8 cellular contexts compared by ENCODE assay signal in genomic region chr2:218387369-218388194, GRCh38. TPM values are rescaled to one million over a fixed set of nuclear protein-coding genes. Genes with fewer than 3 reads are reported as not detected.
DNase-seq lines count a peak whose midpoint lies in the region; ATAC-seq, FAIRE-seq and TF ChIP-seq lines count a peak whose summit lies in the region.

No MANE protein-coding gene starts in this region.

- H3K4me3 ChIP-seq in GM12878, result no peak overlapping the region
- peak overlapping the region; percentile 43 for H3K4me3 ChIP-seq in smooth muscle cell

- no peak for TF ChIP-seq POLR2A in GM12878 (IDR thresholded peaks at IDR 0.05; ENCODE audit: low read depth, low read length)

- H3K27ac ChIP-seq in GM12878 (ENCODE audit: control insufficient read depth, insufficient read depth), result no peak overlapping the region
- H3K27ac ChIP-seq in smooth muscle cell (ENCODE audit: low read depth), result no peak overlapping the region

- H3K9me3 ChIP-seq in GM12878 (replicated peaks; ENCODE audit: control insufficient read depth, insufficient read depth, low read length) (no peaks in the 10 kb centered on the region), smooth muscle cell (replicated peaks; ENCODE audit: low read depth) (no peaks in the 10 kb centered on the region)

- RAD21 ChIA-PET in GM12878 (lab: Charles Lee; ENCODE audit: unreplicated experiment), result no interaction called here

- H3K36me3 ChIP-seq in GM12878 (ENCODE audit: control insufficient read depth in 2 of 2, insufficient read depth in 2 of 2, low read length in 1 of 2), result no peaks in the 10 kb centered on the region
- no peaks in the 10 kb centered on the region for H3K36me3 ChIP-seq in smooth muscle cell (ENCODE audit: low read depth)

- intact Hi-C loops in GM12878 (cut with micrococcal nuclease; ENCODE audit: unreplicated experiment), result no loop called here

- CTCF ChIA-PET in GM12878 (lab: Yijun Ruan, JAX), result no interaction called here

- H3K4me2 ChIP-seq in GM12878 (ENCODE audit: control insufficient read depth, insufficient read depth) (peak overlapping the region; percentile 20), smooth muscle cell (peak overlapping the region; percentile 78)

- no peak for FAIRE-seq in GM12878 (lab: Jason Lieb, UNC)

- TF ChIP-seq EP300 in GM12878 (IDR thresholded peaks at IDR 0.05; ENCODE audit: borderline replicate concordance in 1 of 2, control insufficient read depth in 1 of 2, low read depth in 2 of 2, low read length in 2 of 2), result no peak

- no peak for TF ChIP-seq RAD21 in GM12878 (IDR thresholded peaks at IDR 0.05; ENCODE audit: insufficient read depth, low read depth, low read length)

- BruUV-seq in GM12878 (replicated peaks; lab: Mats Ljungman, UMichigan), result no TSS peak

- H3K4me1 ChIP-seq in GM12878 (ENCODE audit: control insufficient read depth, insufficient read depth, low read length) (no peaks in the 10 kb centered on the region), smooth muscle cell (ENCODE audit: low read depth) (no peaks in the 10 kb centered on the region)

- no peaks in the 10 kb centered on the region for H3F3A ChIP-seq in smooth muscle cell (ENCODE audit: low read depth)

- in situ Hi-C loops in GM12878 (cut with MboI), result loop anchor here (25.0 kb wide), 1 partner anchor 100 kb away; the partner anchor contains the start of gene TMBIM1

- 0 out of 3 replicates have a peak, but pooled peaks have one; percentile 30 for ATAC-seq in GM12878
- no peak for ATAC-seq in HG02588 (IDR thresholded peaks at IDR 0.05; ENCODE audit: unreplicated experiment)

- 33% methylated on average over 36 of the region's 38 CpGs for WGBS in GM12878 (ENCODE audit: insufficient coverage, insufficient replicate concordance, low lambda C conversion rate, missing lambda C conversion rate)
- WGBS in smooth muscle cell (ENCODE audit: low lambda C conversion rate), result 12% methylated on average over 36 of the region's 38 CpGs

- POLR2A ChIA-PET in GM12878 (lab: Charles Lee), result no interaction called here

- H3K27me3 ChIP-seq in GM12878 (replicated peaks in 1 of 2; ENCODE audit: control insufficient read depth in 2 of 2, insufficient read depth in 2 of 2, low read length in 1 of 2) (no peaks in the 10 kb centered on the region; a peak in 2 of 4 replicates), smooth muscle cell (ENCODE audit: low read depth) (no peaks in the 10 kb centered on the region)

- H4K20me1 ChIP-seq in GM12878 (ENCODE audit: control insufficient read depth, insufficient read depth), result no peaks in the 10 kb centered on the region
- no peaks in the 10 kb centered on the region for H4K20me1 ChIP-seq in smooth muscle cell (ENCODE audit: low read depth)

- H2AFZ ChIP-seq in GM12878 (ENCODE audit: control insufficient read depth, low read depth, low read length) (peak overlapping the region; percentile 28), smooth muscle cell (ENCODE audit: low read depth) (peak overlapping the region; percentile 93)

- SMC1A ChIA-PET in GM12878 (lab: Charles Lee; ENCODE audit: uncharacterized antibody, unreplicated experiment), result no interaction called here

- DNase-seq in DMS 273 (lab: John Stamatoyannopoulos, UW; ENCODE audit: unreplicated experiment), result peak; percentile 84
- peak; percentile 33 for DNase-seq in NCI-H187 treated with DMSO at 0.1 percent for 48 hours (lab: John Stamatoyannopoulos, UW)
- DNase-seq in GM12878 (ENCODE audit: low read depth, low spot score), result no peak
- peak; percentile 82 for DNase-seq in iPS-NIHi11 (ENCODE audit: low spot score)
- DNase-seq in smooth muscle cell (lab: John Stamatoyannopoulos, UW; ENCODE audit: unreplicated experiment), result peak; percentile 27
- DNase-seq in NCI-H1048 (lab: John Stamatoyannopoulos, UW), result no peak
- no peak for DNase-seq in NCI-H226

- no peaks in the 10 kb centered on the region for H3K79me2 ChIP-seq in GM12878 (ENCODE audit: control insufficient read depth, insufficient read depth, low read length)
- no peaks in the 10 kb centered on the region for H3K79me2 ChIP-seq in smooth muscle cell (ENCODE audit: low read depth)

- TF ChIP-seq CTCF in GM12878 (IDR thresholded peaks at IDR 0.05 in 2 of 3, conservative IDR thresholded peaks at IDR 0.05 in 1 of 3; ENCODE audit: control insufficient read depth in 2 of 3, extremely low read depth in 1 of 3, insufficient read depth in 1 of 3, low read depth in 3 of 3, low read length in 3 of 3), result no peak
- no peak for TF ChIP-seq CTCF in smooth muscle cell (IDR thresholded peaks at IDR 0.05; ENCODE audit: borderline replicate concordance, insufficient read depth, poor library complexity, severe bottlenecking)

- H3K9ac ChIP-seq in GM12878 (ENCODE audit: control insufficient read depth, insufficient read depth, low read length), result no peak overlapping the region
- H3K9ac ChIP-seq in smooth muscle cell (ENCODE audit: low read depth), result no peak overlapping the region

RNA-seq across cellular contexts. Expression of gene SLC11A1, which starts 5.5 kb away (rescaled TPM):
- total RNA-seq in GM12878 (2013; cell fraction: nucleolus; rRNA removed), result 0.42 and 0.73 TPM in 2 replicates
- total RNA-seq in GM12878 (2014; rRNA removed), result 0.11 and 0.28 TPM in 2 replicates
- 0.05 and 0.13 TPM in 2 replicates for total RNA-seq in GM12878 (2014; rRNA removed; fragmentation: Illumina TruSeq; extraction: Trizol)
- 0.38 and 0.56 TPM in 2 replicates for total RNA-seq in GM12878 (2021)
- not detected for polyA plus RNA-seq in GM12878 (2011; ENCODE audit: low read depth)
- 0.06 and 0.11 TPM in 2 replicates for polyA plus RNA-seq in GM12878 (2011; rRNA removed)
- polyA plus RNA-seq in GM12878 (2011; cell fraction: cytosol; rRNA removed), result 0.25 and 0.32 TPM in 2 replicates
- polyA plus RNA-seq in GM12878 (2011; cell fraction: nucleus; rRNA removed), result 0.90 and 1.4 TPM in 2 replicates
- 0.08 and 0.15 TPM in 2 replicates for polyA plus RNA-seq in GM12878 (2012)
- 0.04 TPM in 1 of 2 replicates, not detected in the other for polyA plus RNA-seq in GM12878 (2014; fragmentation: Illumina TruSeq; extraction: Trizol)
- polyA plus RNA-seq in GM12878 (2014; fragmentation: Nextera tagmentation; extraction: Ambion mirVana), result under 1 TPM; 0.03 to 0.07 TPM
- 0.09 and 0.22 TPM in 2 replicates for polyA plus RNA-seq in GM12878 (2014; rRNA removed)
- under 1 TPM; 0.15 to 0.18 TPM for polyA plus RNA-seq in GM12878 (2016; fragmentation: Nextera tagmentation; extraction: Ambion mirVana)
- 0.67 TPM in 1 of 2 replicates, not detected in the other for polyA minus RNA-seq in GM12878 (2011; rRNA and poly(A)+ RNA removed)
- polyA minus RNA-seq in GM12878 (2011; cell fraction: cytosol; rRNA and poly(A)+ RNA removed), result 0.42 and 0.94 TPM in 2 replicates
- 1.1 TPM in 2 replicates for polyA minus RNA-seq in GM12878 (2011; cell fraction: nucleus; rRNA and poly(A)+ RNA removed)
- total RNA-seq in smooth muscle cell, result 0.31 TPM in 1 of 2 replicates, not detected in the other
- 0.14 and 0.38 TPM in 2 replicates for polyA plus RNA-seq in smooth muscle cell

RNA-seq across cellular contexts. Expression of gene CTDSP1, which starts 12.1 kb away (rescaled TPM):
- 73.6 and 91.2 TPM in 2 replicates for total RNA-seq in GM12878 (2013; cell fraction: nucleolus; rRNA removed)
- total RNA-seq in GM12878 (2014; rRNA removed), result 52.5 and 56.5 TPM in 2 replicates
- total RNA-seq in GM12878 (2014; rRNA removed; fragmentation: Illumina TruSeq; extraction: Trizol), result 30.9 and 32.5 TPM in 2 replicates
- 71.2 and 75.9 TPM in 2 replicates for total RNA-seq in GM12878 (2021)
- polyA plus RNA-seq in GM12878 (2011; ENCODE audit: low read depth), result 22.2 TPM
- polyA plus RNA-seq in GM12878 (2011; rRNA removed), result 37.1 and 75.5 TPM in 2 replicates
- polyA plus RNA-seq in GM12878 (2011; cell fraction: cytosol; rRNA removed), result 98.4 and 116 TPM in 2 replicates
- polyA plus RNA-seq in GM12878 (2011; cell fraction: nucleus; rRNA removed), result 462 and 514 TPM in 2 replicates
- polyA plus RNA-seq in GM12878 (2012), result 47.9 and 48.0 TPM in 2 replicates
- polyA plus RNA-seq in GM12878 (2014; fragmentation: Illumina TruSeq; extraction: Trizol), result 12.5 and 36.4 TPM in 2 replicates
- 1 to 10 TPM; 3.0 to 6.2 TPM for polyA plus RNA-seq in GM12878 (2014; fragmentation: Nextera tagmentation; extraction: Ambion mirVana)
- polyA plus RNA-seq in GM12878 (2014; rRNA removed), result 72.7 and 83.1 TPM in 2 replicates
- polyA plus RNA-seq in GM12878 (2016; fragmentation: Nextera tagmentation; extraction: Ambion mirVana), result 10 to 100 TPM; 13.7 to 15.6 TPM
- polyA minus RNA-seq in GM12878 (2011; rRNA and poly(A)+ RNA removed), result 53.1 and 87.5 TPM in 2 replicates
- 22.9 and 28.7 TPM in 2 replicates for polyA minus RNA-seq in GM12878 (2011; cell fraction: cytosol; rRNA and poly(A)+ RNA removed)
- 85.7 and 129 TPM in 2 replicates for polyA minus RNA-seq in GM12878 (2011; cell fraction: nucleus; rRNA and poly(A)+ RNA removed)
- 62.5 and 70.9 TPM in 2 replicates for total RNA-seq in smooth muscle cell
- polyA plus RNA-seq in smooth muscle cell, result 18.7 and 20.3 TPM in 2 replicates

RNA-seq across cellular contexts. Expression of gene CATIP, which starts 30.9 kb away (rescaled TPM):
- not detected in 2 replicates for total RNA-seq in GM12878 (2013; cell fraction: nucleolus; rRNA removed)
- not detected in 2 replicates for total RNA-seq in GM12878 (2014; rRNA removed)
- total RNA-seq in GM12878 (2014; rRNA removed; fragmentation: Illumina TruSeq; extraction: Trizol), result not detected in 2 replicates
- total RNA-seq in GM12878 (2021), result not detected in 2 replicates
- polyA plus RNA-seq in GM12878 (2011; ENCODE audit: low read depth), result not detected
- polyA plus RNA-seq in GM12878 (2011; rRNA removed), result not detected in 2 replicates
- polyA plus RNA-seq in GM12878 (2011; cell fraction: cytosol; rRNA removed), result not detected in 2 replicates
- polyA plus RNA-seq in GM12878 (2011; cell fraction: nucleus; rRNA removed), result 0.26 TPM in 1 of 2 replicates, not detected in the other
- 0.04 and 0.05 TPM in 2 replicates for polyA plus RNA-seq in GM12878 (2012)
- not detected in 2 replicates for polyA plus RNA-seq in GM12878 (2014; fragmentation: Illumina TruSeq; extraction: Trizol)
- polyA plus RNA-seq in GM12878 (2014; fragmentation: Nextera tagmentation; extraction: Ambion mirVana), result under 1 TPM; 0.04 to 0.05 TPM
- polyA plus RNA-seq in GM12878 (2014; rRNA removed), result not detected in 2 replicates
- under 1 TPM in 1 of 2 experiments, not detected in 1; 0.11 TPM for polyA plus RNA-seq in GM12878 (2016; fragmentation: Nextera tagmentation; extraction: Ambion mirVana)
- not detected in 2 replicates for polyA minus RNA-seq in GM12878 (2011; rRNA and poly(A)+ RNA removed)
- polyA minus RNA-seq in GM12878 (2011; cell fraction: cytosol; rRNA and poly(A)+ RNA removed), result not detected in 2 replicates
- polyA minus RNA-seq in GM12878 (2011; cell fraction: nucleus; rRNA and poly(A)+ RNA removed), result not detected in 2 replicates
- total RNA-seq in smooth muscle cell, result not detected in 2 replicates
- polyA plus RNA-seq in smooth muscle cell, result 0.18 and 0.25 TPM in 2 replicates

RNA-seq across cellular contexts. Expression of gene VIL1, which starts 31.3 kb away (rescaled TPM):
- total RNA-seq in GM12878 (2013; cell fraction: nucleolus; rRNA removed), result 0.07 TPM in 1 of 2 replicates, not detected in the other
- total RNA-seq in GM12878 (2014; rRNA removed) (0.16 and 0.34 TPM in 2 replicates), GM12878 (2014; rRNA removed; fragmentation: Illumina TruSeq; extraction: Trizol) (0.05 and 0.09 TPM in 2 replicates), GM12878 (2021) (0.13 and 0.62 TPM in 2 replicates), smooth muscle cell (not detected in 2 replicates)
- 0.20 TPM for polyA plus RNA-seq in GM12878 (2011; ENCODE audit: low read depth)
- polyA plus RNA-seq in GM12878 (2011; rRNA removed) (0.61 and 1.9 TPM in 2 replicates), GM12878 (2014; fragmentation: Illumina TruSeq; extraction: Trizol) (0.07 TPM in 1 of 2 replicates, not detected in the other), GM12878 (2014; fragmentation: Nextera tagmentation; extraction: Ambion mirVana) (1 to 10 TPM in 1 of 2 experiments, under 1 TPM in 1; 0.66 to 1.1 TPM), GM12878 (2014; rRNA removed) (0.03 TPM in 2 replicates), GM12878 (2016; fragmentation: Nextera tagmentation; extraction: Ambion mirVana) (under 1 TPM; 0.12 to 0.33 TPM), smooth muscle cell (0.14 and 0.15 TPM in 2 replicates)
- 4.0 and 4.9 TPM in 2 replicates for polyA plus RNA-seq in GM12878 (2011; cell fraction: cytosol; rRNA removed)
- 4.4 and 8.0 TPM in 2 replicates for polyA plus RNA-seq in GM12878 (2011; cell fraction: nucleus; rRNA removed)
- 0.14 and 0.74 TPM in 2 replicates for polyA plus RNA-seq in GM12878 (2012)
- 5.5 and 6.8 TPM in 2 replicates for polyA minus RNA-seq in GM12878 (2011; rRNA and poly(A)+ RNA removed)
- 1.6 and 2.3 TPM in 2 replicates for polyA minus RNA-seq in GM12878 (2011; cell fraction: cytosol; rRNA and poly(A)+ RNA removed)
- 0.60 and 3.2 TPM in 2 replicates for polyA minus RNA-seq in GM12878 (2011; cell fraction: nucleus; rRNA and poly(A)+ RNA removed)

Comparison
In these comparisons a context has a peak if more than half of its experiments do, and no peak if none do; other contexts are left out.
1. DNase-seq: peak in DMS 273 (single experiment), NCI-H187 treated with DMSO at 0.1 percent for 48 hours (single experiment), iPS-NIHi11 (single experiment) and smooth muscle cell (single experiment); none in GM12878 (single experiment), NCI-H1048 (single experiment) and NCI-H226 (single experiment).